In the genomic region with DNA sequence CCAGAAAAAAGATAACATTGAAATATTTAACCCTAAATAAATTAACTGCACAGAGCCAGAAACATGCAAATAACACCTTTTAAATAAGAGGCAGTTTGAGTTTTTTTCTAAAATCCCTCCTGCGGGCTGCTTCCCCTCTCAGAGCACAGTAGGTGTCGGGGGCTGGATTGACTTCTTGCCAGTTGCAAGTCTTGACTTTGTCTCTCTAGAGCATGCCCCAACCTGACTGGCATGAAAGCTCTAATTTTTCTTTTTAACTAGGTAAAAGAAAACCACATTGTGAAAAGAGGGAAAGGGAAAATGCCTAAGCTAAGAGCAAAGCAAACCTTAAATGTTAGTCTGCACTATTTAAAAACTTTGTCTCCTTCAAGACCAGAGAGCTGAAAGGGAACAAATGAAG, we compare ENCODE assay signal across 32 cellular contexts. TPM values are rescaled to one million over a fixed set of nuclear protein-coding genes. Genes with fewer than 3 reads are reported as not detected.
"Had no signal": no experiment of that assay in that cellular context is flagged by ENCODE, and none has a peak within 500 bp of the region (broad histone marks: within the 10 kb centered on the region; RNA-seq: fewer than 3 reads in every experiment).

No MANE protein-coding gene starts in this region.

- H3K36me3 ChIP-seq: gastroesophageal sphincter, sigmoid colon, thyroid gland, upper lobe of left lung, vagina had no signal

- H3K4me1 ChIP-seq: parathyroid adenoma, thyroid gland, upper lobe of left lung, vagina had no signal

- H2AFZ ChIP-seq: hepatocyte had no signal

- H3K27ac ChIP-seq: gastroesophageal sphincter, hepatocyte, parathyroid adenoma, psoas muscle, sigmoid colon, thyroid gland, upper lobe of left lung, vagina had no signal

- H3K27me3 Mint-ChIP-seq: activated naive CD4-positive, alpha-beta T cell treated with anti-CD3 and anti-CD28 coated beads, Interleukin-2, amount 10 ng/mL, durations not matched to agents 7 days and 5 days; activated naive CD8-positive, alpha-beta T cell treated with anti-CD3 and anti-CD28 coated beads, Interleukin-2, amount 10 ng/mL, durations not matched to agents 7 days and 5 days had no signal

- H3K4me3 ChIP-seq: gastroesophageal sphincter, hepatocyte, psoas muscle, sigmoid colon, thyroid gland, upper lobe of left lung, vagina had no signal

- H3K4me2 ChIP-seq: hepatocyte had no signal

- H3K9me3 Mint-ChIP-seq: activated CD4-positive, alpha-beta memory T cell treated with anti-CD3 and anti-CD28 coated beads, Interleukin-2, amount 10 ng/mL, durations not matched to agents 7 days and 5 days; activated CD4-positive, alpha-beta T cell treated with anti-CD3 and anti-CD28 coated beads, Interleukin-2, amount 10 ng/mL, durations not matched to agents 7 days and 5 days; activated naive CD4-positive, alpha-beta T cell treated with anti-CD3 and anti-CD28 coated beads, Interleukin-2, amount 10 ng/mL, durations not matched to agents 7 days and 5 days; activated naive CD8-positive, alpha-beta T cell treated with anti-CD3 and anti-CD28 coated beads, Interleukin-2, amount 10 ng/mL, durations not matched to agents 7 days and 5 days; activated T-cell treated with anti-CD3 and anti-CD28 coated beads, Interleukin-2, amount 50 U/mL, for 24 hours; dendritic cell treated with granulocyte-macrophage colony-stimulating factor and Interleukin-4, amounts not matched to agents 40 ng/mL and 50 ng/mL, for 4 days; endodermal cell; neural crest cell; stimulated activated effector memory CD8-positive, alpha-beta T cell treated with anti-CD3 and anti-CD28 coated beads, Interleukin-12 subunit alpha, Interleukin-12 subunit beta, amount 100 ng/mL, for 72 hours; stimulated activated naive CD8-positive, alpha-beta T cell treated with anti-CD3 and anti-CD28 coated beads, Interleukin-15, amount 100 ng/mL, for 72 hours had no signal

- H3K36me3 Mint-ChIP-seq: activated naive CD4-positive, alpha-beta T cell treated with anti-CD3 and anti-CD28 coated beads, Interleukin-2, amount 10 ng/mL, durations not matched to agents 7 days and 5 days; activated naive CD8-positive, alpha-beta T cell treated with anti-CD3 and anti-CD28 coated beads, Interleukin-2, amount 10 ng/mL, durations not matched to agents 7 days and 5 days; naive thymus-derived CD4-positive, alpha-beta T cell; stimulated activated effector memory CD8-positive, alpha-beta T cell treated with anti-CD3 and anti-CD28 coated beads, Interleukin-12 subunit alpha, Interleukin-12 subunit beta, amount 100 ng/mL, for 72 hours had no signal

- FAIRE-seq: small intestine had no signal

- H3K79me2 ChIP-seq: hepatocyte, parathyroid adenoma had no signal

- H3K9ac ChIP-seq: parathyroid adenoma had no signal

- H3K9me3 ChIP-seq: gastroesophageal sphincter, psoas muscle, sigmoid colon, thyroid gland, upper lobe of left lung, vagina had no signal

- H3K27ac Mint-ChIP-seq: activated CD4-positive, alpha-beta memory T cell treated with anti-CD3 and anti-CD28 coated beads, Interleukin-2, amount 10 ng/mL, durations not matched to agents 7 days and 5 days; activated CD4-positive, alpha-beta T cell treated with anti-CD3 and anti-CD28 coated beads, Interleukin-2, amount 10 ng/mL, durations not matched to agents 7 days and 5 days; activated naive CD4-positive, alpha-beta T cell treated with anti-CD3 and anti-CD28 coated beads, Interleukin-2, amount 10 ng/mL, durations not matched to agents 7 days and 5 days; activated naive CD8-positive, alpha-beta T cell treated with anti-CD3 and anti-CD28 coated beads, Interleukin-2, amount 10 ng/mL, durations not matched to agents 7 days and 5 days; activated T-cell treated with anti-CD3 and anti-CD28 coated beads, Interleukin-2, amount 50 U/mL, for 24 hours; dendritic cell treated with granulocyte-macrophage colony-stimulating factor and Interleukin-4, amounts not matched to agents 40 ng/mL and 50 ng/mL, for 4 days; endodermal cell; naive thymus-derived CD4-positive, alpha-beta T cell; stimulated activated effector memory CD8-positive, alpha-beta T cell treated with anti-CD3 and anti-CD28 coated beads, Interleukin-12 subunit alpha, Interleukin-12 subunit beta, amount 100 ng/mL, for 72 hours; stimulated activated naive CD8-positive, alpha-beta T cell treated with anti-CD3 and anti-CD28 coated beads, Interleukin-15, amount 100 ng/mL, for 72 hours; T-helper 17 cell had no signal

- DNase-seq: activated CD4-positive, alpha-beta memory T cell treated with anti-CD3 and anti-CD28 coated beads, Interleukin-2, amount 10 ng/mL, durations not matched to agents 7 days and 5 days; activated CD4-positive, alpha-beta T cell treated with anti-CD3 and anti-CD28 coated beads, Interleukin-2, amount 10 ng/mL, durations not matched to agents 7 days and 5 days; activated CD4-positive, CD25-positive, alpha-beta regulatory T cell treated with anti-CD3 and anti-CD28 coated beads, Interleukin-2, amount 50 U/mL, for 72 hours; activated CD8-positive, alpha-beta memory T cell treated with anti-CD3 and anti-CD28 coated beads, Interleukin-2, amount 50 U/mL, for 48 hours; activated gamma-delta T cell; activated naive CD4-positive, alpha-beta T cell treated with anti-CD3 and anti-CD28 coated beads, Interleukin-2, amount 10 ng/mL, durations not matched to agents 7 days and 5 days; activated naive CD8-positive, alpha-beta T cell treated with anti-CD3 and anti-CD28 coated beads, Interleukin-2, amount 10 ng/mL, durations not matched to agents 7 days and 5 days; activated T-cell treated with anti-CD3 and anti-CD28 coated beads, Interleukin-2, amount 50 U/mL, for 24 hours; amniotic stem cell; central memory CD4-positive, alpha-beta T cell; endodermal cell; islet precursor cell; left cardiac atrium; left ventricle myocardium superior; midbrain; naive thymus-derived CD4-positive, alpha-beta T cell; nucleus accumbens; psoas muscle; sigmoid colon; small intestine; stimulated activated CD4-positive, alpha-beta T cell treated with anti-CD3 and anti-CD28 coated beads, Interleukin-4, amount 100 ng/mL, for 24 hours; stimulated activated naive CD8-positive, alpha-beta T cell treated with anti-CD3 and anti-CD28 coated beads, Interleukin-15, amount 100 ng/mL, for 72 hours; T-helper 17 cell; thyroid gland had no signal

- H3K4me3 Mint-ChIP-seq: activated CD4-positive, alpha-beta memory T cell treated with anti-CD3 and anti-CD28 coated beads, Interleukin-2, amount 10 ng/mL, durations not matched to agents 7 days and 5 days; activated CD4-positive, alpha-beta T cell treated with anti-CD3 and anti-CD28 coated beads, Interleukin-2, amount 10 ng/mL, durations not matched to agents 7 days and 5 days; activated naive CD4-positive, alpha-beta T cell treated with anti-CD3 and anti-CD28 coated beads, Interleukin-2, amount 10 ng/mL, durations not matched to agents 7 days and 5 days; activated naive CD8-positive, alpha-beta T cell treated with anti-CD3 and anti-CD28 coated beads, Interleukin-2, amount 10 ng/mL, durations not matched to agents 7 days and 5 days; activated T-cell treated with anti-CD3 and anti-CD28 coated beads, Interleukin-2, amount 50 U/mL, for 24 hours; dendritic cell treated with granulocyte-macrophage colony-stimulating factor and Interleukin-4, amounts not matched to agents 40 ng/mL and 50 ng/mL, for 4 days; endodermal cell; naive thymus-derived CD4-positive, alpha-beta T cell; neural crest cell; stimulated activated effector memory CD8-positive, alpha-beta T cell treated with anti-CD3 and anti-CD28 coated beads, Interleukin-12 subunit alpha, Interleukin-12 subunit beta, amount 100 ng/mL, for 72 hours; stimulated activated naive CD8-positive, alpha-beta T cell treated with anti-CD3 and anti-CD28 coated beads, Interleukin-15, amount 100 ng/mL, for 72 hours; T-helper 17 cell had no signal

- H3K27me3 ChIP-seq: thyroid gland, upper lobe of left lung, vagina had no signal

- H3K4me1 Mint-ChIP-seq: activated CD4-positive, alpha-beta memory T cell treated with anti-CD3 and anti-CD28 coated beads, Interleukin-2, amount 10 ng/mL, durations not matched to agents 7 days and 5 days; activated CD4-positive, alpha-beta T cell treated with anti-CD3 and anti-CD28 coated beads, Interleukin-2, amount 10 ng/mL, durations not matched to agents 7 days and 5 days; activated naive CD4-positive, alpha-beta T cell treated with anti-CD3 and anti-CD28 coated beads, Interleukin-2, amount 10 ng/mL, durations not matched to agents 7 days and 5 days; activated naive CD8-positive, alpha-beta T cell treated with anti-CD3 and anti-CD28 coated beads, Interleukin-2, amount 10 ng/mL, durations not matched to agents 7 days and 5 days; naive thymus-derived CD4-positive, alpha-beta T cell; neural crest cell; stimulated activated effector memory CD8-positive, alpha-beta T cell treated with anti-CD3 and anti-CD28 coated beads, Interleukin-12 subunit alpha, Interleukin-12 subunit beta, amount 100 ng/mL, for 72 hours; stimulated activated naive CD8-positive, alpha-beta T cell treated with anti-CD3 and anti-CD28 coated beads, Interleukin-15, amount 100 ng/mL, for 72 hours; T-helper 17 cell had no signal

RNA-seq across cellular contexts. Expression of gene DNAH5, which starts 46.4 kb away (rescaled TPM):
- total RNA-seq: activated CD4-positive, alpha-beta memory T cell treated with anti-CD3 and anti-CD28 coated beads, Interleukin-2, amount 10 ng/mL, durations not matched to agents 7 days and 5 days; activated CD4-positive, alpha-beta T cell treated with anti-CD3 and anti-CD28 coated beads, Interleukin-2, amount 10 ng/mL, durations not matched to agents 7 days and 5 days; activated naive CD8-positive, alpha-beta T cell treated with anti-CD3 and anti-CD28 coated beads, Interleukin-2, amount 10 ng/mL, durations not matched to agents 7 days and 5 days; naive thymus-derived CD4-positive, alpha-beta T cell; T-helper 17 cell had no signal
- polyA plus RNA-seq: naive thymus-derived CD4-positive, alpha-beta T cell had no signal
